ENCODE assay signal across 1 cellular context in the genomic region with DNA sequence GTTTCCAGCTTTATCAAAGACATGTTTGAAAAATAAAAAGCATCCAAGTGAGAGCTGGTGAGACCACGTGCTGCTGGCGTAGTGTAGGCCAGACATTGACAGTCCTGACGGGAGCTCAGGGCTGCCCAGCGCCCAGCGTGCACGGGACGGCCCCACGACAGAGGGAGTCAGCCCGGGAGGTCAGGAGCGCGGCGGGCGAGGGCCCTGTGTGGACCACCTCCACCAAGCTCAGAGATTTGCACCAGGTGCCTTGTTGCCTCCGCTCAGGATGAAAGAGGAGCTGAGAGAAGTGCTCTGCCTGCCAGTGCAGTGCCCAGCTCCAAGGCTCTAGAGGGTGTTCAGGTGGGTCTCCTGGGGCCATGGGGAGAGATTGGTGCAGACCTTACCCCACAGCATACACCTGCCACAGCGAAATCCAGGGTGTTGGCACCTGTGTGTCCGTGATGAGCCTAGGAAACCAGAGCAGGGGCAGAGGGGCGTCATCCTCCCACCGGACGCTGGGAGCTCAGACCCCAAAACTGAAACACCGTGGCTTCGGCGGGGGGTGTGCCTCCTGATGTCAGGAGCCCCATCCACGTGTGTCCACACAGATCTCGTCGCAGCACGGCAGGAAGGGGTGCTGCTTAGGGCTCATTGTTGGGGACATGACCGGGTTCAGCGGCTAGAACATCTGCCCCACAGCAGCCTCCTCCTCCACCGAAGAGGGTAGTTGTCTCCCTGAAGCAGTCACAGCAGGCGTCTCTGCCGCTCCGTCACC.
TF ChIP-seq lines count a peak whose summit lies in the region.

No MANE protein-coding gene starts in this region.

TF ChIP-seq in endothelial cell of umbilical vein, 7 proteins besides CTCF, POLR2A, EP300 and RAD21:
- TF ChIP-seq FOS (IDR thresholded peaks at IDR 0.05; ENCODE audit: borderline replicate concordance, insufficient read depth, low read length), result no peak
- TF ChIP-seq POLR2AphosphoS5 (IDR thresholded peaks at IDR 0.05; ENCODE audit: insufficient read depth, low read depth, low read length), result no peak
- no peak for TF ChIP-seq MYC (IDR thresholded peaks at IDR 0.05; ENCODE audit: low read depth, low read length)
- TF ChIP-seq EZH2 (IDR thresholded peaks at IDR 0.05; ENCODE audit: borderline replicate concordance, low read depth, low read length, severe bottlenecking), result no peak
- TF ChIP-seq GATA2 (IDR thresholded peaks at IDR 0.05; ENCODE audit: insufficient read depth, insufficient read length, low read depth, low read length), result no peak
- TF ChIP-seq, protein P1, sequence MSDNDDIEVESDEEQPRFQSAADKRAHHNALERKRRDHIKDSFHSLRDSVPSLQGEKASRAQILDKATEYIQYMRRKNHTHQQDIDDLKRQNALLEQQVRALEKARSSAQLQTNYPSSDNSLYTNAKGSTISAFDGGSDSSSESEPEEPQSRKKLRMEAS (IDR thresholded peaks at IDR 0.05; ENCODE audit: insufficient read depth, insufficient read length), result no peak
- no peak for TF ChIP-seq JUN (IDR thresholded peaks at IDR 0.05; ENCODE audit: borderline replicate concordance, insufficient read depth, insufficient read length, low read depth)
